ENCODE assay signal across 9 cellular contexts in the genomic region with DNA sequence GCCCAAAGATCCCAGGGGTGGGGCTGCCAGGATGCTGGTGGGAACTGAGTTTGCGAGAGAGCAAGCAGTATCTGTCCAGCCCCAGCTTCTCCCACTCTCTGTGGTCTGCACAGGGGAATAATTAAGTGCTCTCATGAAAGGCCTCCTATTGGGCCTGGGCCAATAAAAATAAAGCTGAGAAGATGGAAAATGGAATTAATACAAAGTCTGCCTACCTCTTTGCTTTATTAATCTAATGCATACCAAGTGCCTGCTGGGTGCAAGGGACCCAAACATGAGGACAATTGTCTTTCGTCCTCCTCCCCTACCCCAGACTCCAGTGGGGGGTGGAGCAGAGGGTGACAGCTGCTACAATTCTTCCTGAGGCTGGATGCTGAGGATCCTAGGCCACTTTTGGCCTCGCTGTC. TPM values are rescaled to one million over a fixed set of nuclear protein-coding genes. Genes with fewer than 3 reads are reported as not detected.
DNase-seq lines count a peak whose midpoint lies in the region; ATAC-seq and TF ChIP-seq lines count a peak whose summit lies in the region.
"Had no signal": no experiment of that assay in that cellular context is flagged by ENCODE, and none has a peak within 500 bp of the region (broad histone marks: within the 10 kb centered on the region; RNA-seq: fewer than 3 reads in every experiment).

No MANE protein-coding gene starts in this region.

- H3K4me3 ChIP-seq in neuronal stem cell (ENCODE audit: low read length in 2 of 2) (no peak overlapping the region), lower lobe of right lung (no peak overlapping the region), esophagus muscularis mucosa (no peak overlapping the region)

- no peak for TF ChIP-seq EP300 in esophagus muscularis mucosa (IDR thresholded peaks at IDR 0.05)

- H3K4me3 Mint-ChIP-seq in brain: peak overlapping the region; percentile 2 to 53 (median 16)

- H2BK15ac ChIP-seq in neuronal stem cell (ENCODE audit: low read length): no peak overlapping the region

- no peak overlapping the region for H3K14ac ChIP-seq in neuronal stem cell (ENCODE audit: low read length)

- H2BK12ac ChIP-seq in neuronal stem cell (ENCODE audit: low read length): no peak overlapping the region

- H3K9me3 ChIP-seq in neuronal stem cell (replicated peaks in 1 of 2; ENCODE audit: control insufficient read depth in 2 of 2, insufficient read depth in 1 of 2, low read depth in 1 of 2, low read length in 2 of 2) (peaks cover 0 to 2% of the 10 kb centered on the region in 2 donors), lower lobe of right lung (no peaks in the 10 kb centered on the region), esophagus muscularis mucosa (no peaks in the 10 kb centered on the region)

- H3K36me3 ChIP-seq in neuronal stem cell (replicated peaks in 1 of 2; ENCODE audit: control insufficient read depth in 2 of 2, insufficient read depth in 2 of 2, low read length in 2 of 2) (peaks cover 49 to 84% of the 10 kb centered on the region in 2 donors), lower lobe of right lung (peaks cover 61% of the 10 kb centered on the region), esophagus muscularis mucosa (peaks cover 37 to 62% (median 45%) of the 10 kb centered on the region in 4 donors)

- TF ChIP-seq POLR2A in esophagus muscularis mucosa (IDR thresholded peaks at IDR 0.05; ENCODE audit: low read depth): no peak

- peaks cover 55% of the 10 kb centered on the region for H3K36me3 Mint-ChIP-seq in brain

- H3K4me1 Mint-ChIP-seq in brain: peaks cover 53% of the 10 kb centered on the region

- peaks cover 7% of the 10 kb centered on the region for H3K27me3 Mint-ChIP-seq in brain

- peaks cover 38% of the 10 kb centered on the region for H3K79me1 ChIP-seq in neuronal stem cell (ENCODE audit: low read depth, low read length)

- H3K27me3 ChIP-seq in neuronal stem cell (ENCODE audit: control insufficient read depth in 3 of 3, insufficient read depth in 3 of 3, low read depth in 1 of 3, low read length in 3 of 3) (no peaks in the 10 kb centered on the region), lower lobe of right lung (ENCODE audit: low read depth) (no peaks in the 10 kb centered on the region), esophagus muscularis mucosa (no peaks in the 10 kb centered on the region)

- no peak overlapping the region for H3K18ac ChIP-seq in neuronal stem cell (ENCODE audit: low read length)

- WGBS in neuronal stem cell (ENCODE audit: extremely low coverage in 2 of 2, insufficient read length in 2 of 2, insufficient replicate concordance in 1 of 2), 2 donors: no CpG with 5 or more reads among the region's 3 CpGs
- 40% methylated on average over 3 of the region's 3 CpGs for WGBS in esophagus muscularis mucosa

- H2AFZ ChIP-seq in neuronal stem cell (ENCODE audit: low read length): no peak overlapping the region

- H3K4ac ChIP-seq in neuronal stem cell (ENCODE audit: low read length): no peak overlapping the region

- H3K23ac ChIP-seq in neuronal stem cell (ENCODE audit: low read depth, low read length, poor library complexity): no peak overlapping the region

- H3K4me1 ChIP-seq in neuronal stem cell (ENCODE audit: control insufficient read depth in 2 of 2, insufficient read depth in 1 of 2, low read depth in 1 of 2, low read length in 2 of 2) (peaks cover 3 to 14% of the 10 kb centered on the region in 2 donors), lower lobe of right lung (peaks cover 46% of the 10 kb centered on the region), esophagus muscularis mucosa (peaks cover 30 to 65% (median 59%) of the 10 kb centered on the region in 4 donors)

- peak overlapping the region; percentile 35 to 93 (median 70) for H3K27ac Mint-ChIP-seq in brain

- no peak for ATAC-seq in lower lobe of right lung

- H2BK120ac ChIP-seq in neuronal stem cell (ENCODE audit: low read depth, low read length): no peak overlapping the region

- TF ChIP-seq CTCF in brain (conservative IDR thresholded peaks at IDR 0.05) (no peak), lower lobe of right lung (IDR thresholded peaks at IDR 0.05) (no peak), esophagus muscularis mucosa (IDR thresholded peaks at IDR 0.05) (no peak)

- H3K27ac ChIP-seq in neuronal stem cell (replicated peaks; ENCODE audit: low read length) (no peak overlapping the region), lower lobe of right lung (no peak overlapping the region), esophagus muscularis mucosa (replicated peaks in 1 of 4) (peak overlapping the region in 1 of 4 donors; percentile 3)

- H3K4me2 ChIP-seq in neuronal stem cell (ENCODE audit: insufficient read depth, low read length, poor library complexity, severe bottlenecking): no peak overlapping the region

- H3K9ac ChIP-seq in neuronal stem cell (ENCODE audit: low read depth, low read length, poor library complexity): peak overlapping the region; percentile 44

- DNase-seq in DMS79 treated with DMSO at 0.1 percent for 48 hours (lab: John Stamatoyannopoulos, UW): peak; percentile 63
- peak; percentile 65 for DNase-seq in LHCN-M2 (ENCODE audit: low read depth)
- DNase-seq in neuronal stem cell (ENCODE audit: low spot score): no peak
- DNase-seq in lower lobe of right lung: no peak
- no peak for DNase-seq in NCI-H1092 (lab: John Stamatoyannopoulos, UW)
- no peak for DNase-seq in esophagus muscularis mucosa (ENCODE audit: extremely low spot score)
- DNase-seq: kidney, NCI-H748 treated with DMSO at 0.1 percent for 48 hours had no signal

- intact Hi-C loops in lower lobe of right lung (cut with DNase I) (no loop called here), esophagus muscularis mucosa (cut with DNase I) (no loop called here)

- H4K91ac ChIP-seq in neuronal stem cell (ENCODE audit: low read depth, low read length, poor library complexity): no peak overlapping the region

- H4K8ac ChIP-seq in neuronal stem cell (ENCODE audit: low read depth, low read length): peak overlapping the region; percentile 17

- H3K9me3 Mint-ChIP-seq in brain: peaks cover 0 to 14% (median 0%) of the 10 kb centered on the region in 5 experiments

- no peak overlapping the region for H2AK5ac ChIP-seq in neuronal stem cell (ENCODE audit: low read depth, low read length)

- no peak overlapping the region for H2BK5ac ChIP-seq in neuronal stem cell (ENCODE audit: low read length)

RNA-seq across cellular contexts. Expression of a gene that starts 5.4 kb away (rescaled TPM):
- total RNA-seq in LHCN-M2 (2014; rRNA removed) (170 and 176 TPM in 2 replicates), lower lobe of right lung (59.3 TPM), esophagus muscularis mucosa (10 to 100 TPM; 39.3 to 56.3 (median 42.1) TPM)
- 135 TPM for polyA plus RNA-seq in LHCN-M2 (2012)
- 202 TPM for polyA plus RNA-seq in brain (ENCODE audit: insufficient read depth, low read depth, low replicate concordance)
- polyA plus RNA-seq in neuronal stem cell (2013, experiment 1 of 2): 75.6 TPM
- polyA plus RNA-seq in neuronal stem cell (2013, experiment 2 of 2): 76.2 TPM

RNA-seq across cellular contexts. Expression of a gene that starts 19.3 kb away (rescaled TPM):
- total RNA-seq in LHCN-M2 (2014; rRNA removed) (77.8 and 84.8 TPM in 2 replicates), lower lobe of right lung (147 TPM), esophagus muscularis mucosa (100 to 1,000 TPM; 120 to 233 (median 167) TPM)
- 108 TPM for polyA plus RNA-seq in LHCN-M2 (2012)
- 287 TPM for polyA plus RNA-seq in brain (ENCODE audit: insufficient read depth, low read depth, low replicate concordance)
- 70.0 TPM for polyA plus RNA-seq in neuronal stem cell (2013, experiment 1 of 2)
- 68.8 TPM for polyA plus RNA-seq in neuronal stem cell (2013, experiment 2 of 2)

RNA-seq across cellular contexts. Expression of a gene that starts 32.5 kb away (rescaled TPM):
- total RNA-seq in LHCN-M2 (2014; rRNA removed): 43.5 and 47.7 TPM in 2 replicates
- 55.3 TPM for polyA plus RNA-seq in LHCN-M2 (2012)
- polyA plus RNA-seq in brain (ENCODE audit: insufficient read depth, low read depth, low replicate concordance): 8.2 TPM
- polyA plus RNA-seq in neuronal stem cell (2013, experiment 1 of 2): 0.74 TPM
- polyA plus RNA-seq in neuronal stem cell (2013, experiment 2 of 2): 0.72 TPM
- total RNA-seq in lower lobe of right lung: 239 TPM
- 100 to 1,000 TPM in 1 of 4 donors, 10 to 100 TPM in 3; 37.3 to 101 (median 50.4) TPM for total RNA-seq in esophagus muscularis mucosa

Comparison
In these comparisons a context has a peak if more than half of its experiments do, and no peak if none do; other contexts are left out.
1. DNase-seq: peak in DMS79 treated with DMSO at 0.1 percent for 48 hours (single experiment) and LHCN-M2 (single experiment); none in neuronal stem cell (single experiment), lower lobe of right lung (single experiment), NCI-H1092 (single experiment) and esophagus muscularis mucosa (single experiment).